ENCODE assay signal across 10 cellular contexts in genomic region chr15:101068961-101069734, GRCh38.
DNase-seq lines count a peak whose midpoint lies in the region; ATAC-seq and TF ChIP-seq lines count a peak whose summit lies in the region.
"Had no signal": no experiment of that assay in that cellular context is flagged by ENCODE, and none has a peak within 500 bp of the region (broad histone marks: within the 10 kb centered on the region; RNA-seq: fewer than 3 reads in every experiment).

No MANE protein-coding gene starts in this region.

- no peaks in the 10 kb centered on the region for H3K9me3 ChIP-seq in breast epithelium
- H3K9me3 ChIP-seq in iPS-15b (ENCODE audit: control insufficient read depth, insufficient read depth, low read length) = no peaks in the 10 kb centered on the region
- no peaks in the 10 kb centered on the region for H3K9me3 ChIP-seq in smooth muscle cell (replicated peaks; ENCODE audit: low read depth)

- H4K20me1 ChIP-seq in smooth muscle cell (ENCODE audit: low read depth) = no peaks in the 10 kb centered on the region

- H3K4me1 ChIP-seq in breast epithelium (peaks cover 8 to 18% of the 10 kb centered on the region in 2 donors), iPS-15b (ENCODE audit: control insufficient read depth, insufficient read depth, low read length) (peaks cover 23% of the 10 kb centered on the region), smooth muscle cell (ENCODE audit: low read depth) (peaks cover 32% of the 10 kb centered on the region)

- H3K36me3 ChIP-seq in breast epithelium = no peaks in the 10 kb centered on the region
- H3K36me3 ChIP-seq in iPS-15b (ENCODE audit: control insufficient read depth, insufficient read depth, low read length) = no peaks in the 10 kb centered on the region
- H3K36me3 ChIP-seq in smooth muscle cell (ENCODE audit: low read depth) = no peaks in the 10 kb centered on the region

- H3K4me2 ChIP-seq in smooth muscle cell = peak overlapping the region; percentile 76

- H3K27me3 ChIP-seq in breast epithelium (no peaks in the 10 kb centered on the region), iPS-15b (ENCODE audit: control insufficient read depth, insufficient read depth, low read length) (no peaks in the 10 kb centered on the region), smooth muscle cell (ENCODE audit: low read depth) (no peaks in the 10 kb centered on the region)

- H3K4me3 ChIP-seq in HFF-Myc (replicated peaks; ENCODE audit: low read depth, low read length) (no peak overlapping the region), breast epithelium (no peak overlapping the region), iPS-15b (ENCODE audit: low read depth, low read length) (peak overlapping the region; percentile 16), smooth muscle cell (no peak overlapping the region)

- TF ChIP-seq POLR2A in breast epithelium (IDR thresholded peaks at IDR 0.05) = no peak

- ATAC-seq in HG03432 (IDR thresholded peaks at IDR 0.05; ENCODE audit: unreplicated experiment) = no peak

- H3K9ac ChIP-seq in iPS-15b (ENCODE audit: low read depth, low read length) = peak overlapping the region; percentile 73
- H3K9ac ChIP-seq in smooth muscle cell (ENCODE audit: low read depth) = peak overlapping the region; percentile 41

- H3K27ac ChIP-seq in breast epithelium (peak overlapping the region; percentile 46 to 82), smooth muscle cell (ENCODE audit: low read depth) (peak overlapping the region; percentile 94)

- intact Hi-C loops in breast epithelium (cut with DNase I; ENCODE audit: low total_unique reads) = no loop called here

- peaks cover 14% of the 10 kb centered on the region for H3F3A ChIP-seq in smooth muscle cell (ENCODE audit: low read depth)

- WGBS in smooth muscle cell (ENCODE audit: low lambda C conversion rate) = 12% methylated on average over 15 of the region's 15 CpGs

- H2AFZ ChIP-seq in smooth muscle cell (ENCODE audit: low read depth) = peak overlapping the region; percentile 55

- TF ChIP-seq CTCF in HFF-Myc (IDR thresholded peaks at IDR 0.05; ENCODE audit: low read depth, low read length, missing control alignments) = peak; percentile 25
- no peak for TF ChIP-seq CTCF in breast epithelium (IDR thresholded peaks at IDR 0.05)
- TF ChIP-seq CTCF in smooth muscle cell (IDR thresholded peaks at IDR 0.05; ENCODE audit: borderline replicate concordance, insufficient read depth, poor library complexity, severe bottlenecking) = peak; percentile 16

- DNase-seq in HFF-Myc (ENCODE audit: extremely low read depth, low read depth) = no peak
- DNase-seq in breast epithelium (ENCODE audit: low spot score in 2 of 2) = peak in 1 of 2 donors; percentile 30
- DNase-seq in smooth muscle cell (lab: John Stamatoyannopoulos, UW; ENCODE audit: unreplicated experiment) = no peak
- DNase-seq in SKM-1 treated with dmso at 0.1 percent for 144 hours (lab: John Stamatoyannopoulos, UW; ENCODE audit: unreplicated experiment) = no peak
- no peak for DNase-seq in stimulated activated CD4-positive, alpha-beta T cell treated with anti-CD3 and anti-CD28 coated beads, Interleukin-2, amount 100 ng/mL, for 24 hours
- no peak for DNase-seq in SIG-M5 treated with dmso at 0.1 percent for 504 hours (lab: John Stamatoyannopoulos, UW; ENCODE audit: unreplicated experiment)
- DNase-seq: NK-92 treated with Interleukin-12 subunit alpha and Interleukin-12 subunit beta, amount 100 ng/mL, for 24 hours; substantia nigra had no signal

- H3K79me2 ChIP-seq in smooth muscle cell (ENCODE audit: low read depth) = no peaks in the 10 kb centered on the region

Comparison
In these comparisons a context has a peak if more than half of its experiments do, and no peak if none do; other contexts are left out.
1. CTCF ChIP-seq: peak in HFF-Myc (single experiment) and smooth muscle cell (single experiment); none in breast epithelium (0 of 3).